15 cellular contexts compared by ENCODE assay signal in the genomic region with DNA sequence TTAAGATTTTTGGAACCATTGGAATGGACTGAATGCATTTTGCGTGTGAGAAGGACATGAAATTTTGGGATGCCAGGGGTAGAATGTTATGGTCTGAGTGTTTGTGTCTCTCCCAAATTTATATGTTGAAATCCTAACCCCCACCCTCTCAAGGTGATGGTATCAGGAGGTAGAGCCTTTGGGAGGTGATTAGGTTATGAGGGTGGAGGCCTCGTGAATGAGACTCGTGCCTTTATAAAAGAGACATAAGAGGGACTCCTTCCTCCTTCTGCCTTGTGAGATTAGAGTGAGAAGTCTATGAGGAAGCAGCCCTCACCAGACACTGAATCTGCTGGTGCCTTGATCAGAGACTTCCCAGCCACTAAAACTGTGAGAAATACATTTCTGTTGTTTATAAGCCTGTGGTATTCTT. TPM values are rescaled to one million over a fixed set of nuclear protein-coding genes. Genes with fewer than 3 reads are reported as not detected.
DNase-seq lines count a peak whose midpoint lies in the region; ATAC-seq, FAIRE-seq and TF ChIP-seq lines count a peak whose summit lies in the region.
"Had no signal": no experiment of that assay in that cellular context is flagged by ENCODE, and none has a peak within 500 bp of the region (broad histone marks: within the 10 kb centered on the region; RNA-seq: fewer than 3 reads in every experiment).

No MANE protein-coding gene starts in this region.

- H3K4me3 Mint-ChIP-seq in neural crest cell: no peak overlapping the region

- DNase-seq in right cardiac atrium: no peak
- no peak for DNase-seq in cardiac septum (ENCODE audit: low spot score)
- DNase-seq in caudate nucleus (lab: John Stamatoyannopoulos, UW): no peak
- no peak for DNase-seq in neural crest cell (ENCODE audit: low read depth, low spot score)
- DNase-seq in NCI-H345 (lab: John Stamatoyannopoulos, UW): no peak
- DNase-seq in frontal cortex (ENCODE audit: low spot score in 2 of 2): no peak
- no peak for DNase-seq in pancreas
- no peak for DNase-seq in NCI-H82 treated with DMSO at 0.1 percent for 48 hours (lab: John Stamatoyannopoulos, UW; ENCODE audit: unreplicated experiment)
- DNase-seq: 8988T, DMS153, NCI-H1694, NCI-H2107, SIG-M5 had no signal

- no peaks in the 10 kb centered on the region for H3K4me1 Mint-ChIP-seq in neural crest cell

- H3K4me3 ChIP-seq in right cardiac atrium (ENCODE audit: low read length) (no peak overlapping the region), pancreas (no peak overlapping the region)
- H3K4me3 ChIP-seq: BLaER1 treated with 17β-estradiol and CSF1 and Interleukin-3, amounts not matched to agents 10 nM and 100 nM had no signal

- ATAC-seq in right cardiac atrium: no peak
- ATAC-seq in pancreas: no peak

- peak overlapping the region; percentile 27 for H3K27ac ChIP-seq in right cardiac atrium (ENCODE audit: low read length)
- H3K27ac ChIP-seq in caudate nucleus (ENCODE audit: low read depth, low read length): peak overlapping the region; percentile 18
- no peak overlapping the region for H3K27ac ChIP-seq in pancreas
- H3K27ac ChIP-seq: BLaER1 treated with 17β-estradiol and CSF1 and Interleukin-3, amounts not matched to agents 10 nM and 100 nM had no signal

- H3K27me3 ChIP-seq in right cardiac atrium (ENCODE audit: control insufficient read depth, insufficient read depth) (no peaks in the 10 kb centered on the region), pancreas (no peaks in the 10 kb centered on the region)
- H3K27me3 ChIP-seq: BLaER1 treated with 17β-estradiol and CSF1 and Interleukin-3, amounts not matched to agents 10 nM and 100 nM had no signal

- no peak for FAIRE-seq in frontal cortex (lab: Jason Lieb, UNC)
- no peak for FAIRE-seq in pancreas (lab: Jason Lieb, UNC)
- FAIRE-seq: HTR-8/SVneo had no signal

- no peaks in the 10 kb centered on the region for H3K36me3 Mint-ChIP-seq in neural crest cell (ENCODE audit: low read depth)

- H3K36me3 ChIP-seq in pancreas: no peaks in the 10 kb centered on the region
- H3K36me3 ChIP-seq: BLaER1 treated with 17β-estradiol and CSF1 and Interleukin-3, amounts not matched to agents 10 nM and 100 nM had no signal

- H3K4me1 ChIP-seq in right cardiac atrium (ENCODE audit: control insufficient read depth, insufficient read depth, low read length) (peaks cover 2% of the 10 kb centered on the region), pancreas (no peaks in the 10 kb centered on the region)
- H3K4me1 ChIP-seq: BLaER1 treated with 17β-estradiol and CSF1 and Interleukin-3, amounts not matched to agents 10 nM and 100 nM had no signal

- WGBS in right cardiac atrium: 77% methylated on average over 3 of the region's 3 CpGs
- WGBS in pancreas, 2 donors: 90 to 91% methylated on average over 3 of the region's 3 CpGs

- H3K27ac Mint-ChIP-seq in neural crest cell (ENCODE audit: unreplicated experiment): peak overlapping the region; percentile 17

- TF ChIP-seq CTCF in neural crest cell (conservative IDR thresholded peaks at IDR 0.05) (no peak), pancreas (IDR thresholded peaks at IDR 0.05) (no peak)

- intact Hi-C loops in right cardiac atrium (cut with DNase I) (no loop called here), cardiac septum (cut with DNase I) (no loop called here), pancreas (cut with DNase I) (no loop called here)

- H3K9me3 Mint-ChIP-seq in neural crest cell: no peaks in the 10 kb centered on the region

- no peaks in the 10 kb centered on the region for H3K9me3 ChIP-seq in right cardiac atrium (ENCODE audit: control insufficient read depth, low read length)
- no peaks in the 10 kb centered on the region for H3K9me3 ChIP-seq in pancreas
- H3K9me3 ChIP-seq: BLaER1 treated with 17β-estradiol and CSF1 and Interleukin-3, amounts not matched to agents 10 nM and 100 nM had no signal

- H3K27me3 Mint-ChIP-seq in neural crest cell (ENCODE audit: low read depth): peaks cover 7% of the 10 kb centered on the region

RNA-seq across cellular contexts. Expression of gene KCNK1, which starts 41.5 kb away (rescaled TPM):
- total RNA-seq in right cardiac atrium (10 to 100 TPM; 72.0 to 95.6 (median 86.0) TPM), cardiac septum (10.3 TPM), neural crest cell (0.41 and 0.56 TPM in 2 replicates), frontal cortex (4.9 TPM), pancreas (1 to 10 TPM; 2.3 to 6.2 (median 3.8) TPM)
- polyA plus RNA-seq in right cardiac atrium (82.2 TPM), pancreas (1 to 10 TPM; 2.9 to 7.5 TPM)

Comparison
In these comparisons a context has a peak if more than half of its experiments do, and no peak if none do; other contexts are left out.
1. H3K27ac ChIP-seq: peak in right cardiac atrium (single experiment) and caudate nucleus (single experiment); none in pancreas (0 of 4).